Comparison of ENCODE assay signal across 18 cellular contexts in genomic region chr12:124474709-124475108, GRCh38.
DNase-seq lines count a peak whose midpoint lies in the region; ATAC-seq, FAIRE-seq and TF ChIP-seq lines count a peak whose summit lies in the region.
"Had no signal": no experiment of that assay in that cellular context is flagged by ENCODE, and none has a peak within 500 bp of the region (broad histone marks: within the 10 kb centered on the region; RNA-seq: fewer than 3 reads in every experiment).

No MANE protein-coding gene starts in this region.

- H3K36me3 ChIP-seq in psoas muscle (ENCODE audit: insufficient read depth in 1 of 2, low read depth in 1 of 2) (peaks cover 0 to 60% of the 10 kb centered on the region in 2 donors), mucosa of descending colon (ENCODE audit: low read depth) (no peaks in the 10 kb centered on the region)
- H3K36me3 ChIP-seq: uterus had no signal

- ATAC-seq in psoas muscle (peak; percentile 92 to 94 (median 92)), GM19324 (IDR thresholded peaks at IDR 0.05; ENCODE audit: low FRiP score, unreplicated experiment) (no peak), mucosa of descending colon (no peak)
- ATAC-seq: esophagus mucosa; HepG2; stimulated activated naive B cell treated with anti-CD40 and anti-IgM and Interleukin-4, amounts not matched to agents 10 μg/mL and 1 μg/mL and 100 μg/mL, for 72 hours had no signal

- FAIRE-seq in GM19239 (lab: Jason Lieb, UNC): no peak
- FAIRE-seq: GM12891, HepG2 had no signal

- intact Hi-C loops in psoas muscle (cut with DNase I): no loop called here
- intact Hi-C loops in mucosa of descending colon (cut with DNase I, micrococcal nuclease): no loop called here

- DNase-seq in COLO829 (ENCODE audit: low spot score): peak; percentile 84
- peak in 60 of 61 donors; percentile 27 to 97 (median 90) for DNase-seq in caudate nucleus (lab: John Stamatoyannopoulos, UW)
- peak in 50 of 51 donors; percentile 30 to 97 (median 88) for DNase-seq in hypothalamus (lab: John Stamatoyannopoulos, UW)
- peak; percentile 65 to 87 for DNase-seq in psoas muscle
- DNase-seq in mucosa of descending colon: no peak
- no peak for DNase-seq in GM19239 (ENCODE audit: insufficient read length, low spot score)
- DNase-seq in T-helper 2 cell: no peak
- DNase-seq: COR-L47; MG63; NCI-H187 treated with DMSO at 0.1 percent for 48 hours; PC-9; stimulated activated naive B cell treated with anti-CD40 and anti-IgM and Interleukin-4, amounts not matched to agents 10 μg/mL and 1 μg/mL and 100 μg/mL, for 72 hours; uterus had no signal

- WGBS in psoas muscle, 3 donors: 20 to 47% (median 23%) methylated on average over 9 of the region's 9 CpGs

- no peaks in the 10 kb centered on the region for H3K27me3 ChIP-seq in psoas muscle (ENCODE audit: insufficient read depth in 3 of 3, low read length in 2 of 3)
- H3K27me3 ChIP-seq: ascending aorta, MG63, uterus had no signal

- no peak overlapping the region for H3K4me3 ChIP-seq in psoas muscle
- H3K4me3 ChIP-seq in mucosa of descending colon: no peak overlapping the region
- H3K4me3 ChIP-seq: ascending aorta, MG63, PC-9, uterus had no signal

- H3K27ac ChIP-seq in caudate nucleus (ENCODE audit: low read depth, low read length) (peak overlapping the region; percentile 92), psoas muscle (peak overlapping the region; percentile 46)
- H3K27ac ChIP-seq: ascending aorta, PC-9, uterus had no signal

- TF ChIP-seq CTCF in psoas muscle (IDR thresholded peaks at IDR 0.05) (no peak), mucosa of descending colon (IDR thresholded peaks at IDR 0.05) (no peak)

- peaks cover 18% of the 10 kb centered on the region for H3K4me1 ChIP-seq in psoas muscle
- H3K4me1 ChIP-seq in mucosa of descending colon (ENCODE audit: low read depth): no peaks in the 10 kb centered on the region
- H3K4me1 ChIP-seq: uterus had no signal

- H3K9me3 ChIP-seq in psoas muscle: no peaks in the 10 kb centered on the region
- peaks cover 3% of the 10 kb centered on the region for H3K9me3 ChIP-seq in mucosa of descending colon
- H3K9me3 ChIP-seq: ascending aorta had no signal

Comparison
In these comparisons a context has a peak if more than half of its experiments do, and no peak if none do; other contexts are left out.
1. DNase-seq: peak in COLO829 (single experiment), caudate nucleus (60 of 61), hypothalamus (50 of 51) and psoas muscle (2 of 2); none in mucosa of descending colon (0 of 3), GM19239 (single experiment) and T-helper 2 cell (0 of 5).
2. ATAC-seq: peak in psoas muscle (4 of 4); none in GM19324 (single experiment) and mucosa of descending colon (single experiment).